9 cellular contexts compared by ENCODE assay signal in genomic region chr15:78195735-78196201, GRCh38. TPM values are rescaled to one million over a fixed set of nuclear protein-coding genes. Genes with fewer than 3 reads are reported as not detected.
DNase-seq lines count a peak whose midpoint lies in the region; ATAC-seq and TF ChIP-seq lines count a peak whose summit lies in the region.
"Had no signal": no experiment of that assay in that cellular context is flagged by ENCODE, and none has a peak within 500 bp of the region (broad histone marks: within the 10 kb centered on the region; RNA-seq: fewer than 3 reads in every experiment).

No MANE protein-coding gene starts in this region.

- ATAC-seq in activated CD8-positive, alpha-beta T cell treated with anti-CD3 and anti-CD28 coated beads for 36 hours, result peak; percentile 94
- ATAC-seq in GM19328 (IDR thresholded peaks at IDR 0.05; ENCODE audit: unreplicated experiment) (no peak), GM19463 (IDR thresholded peaks at IDR 0.05; ENCODE audit: unreplicated experiment) (no peak)

- H3K4me3 Mint-ChIP-seq in activated CD8-positive, alpha-beta T cell treated with anti-CD3 and anti-CD28 coated beads for 36 hours, result no peak overlapping the region

- H3K4me1 Mint-ChIP-seq in activated CD8-positive, alpha-beta T cell treated with anti-CD3 and anti-CD28 coated beads for 36 hours (ENCODE audit: low read depth), result no peaks in the 10 kb centered on the region

- no peaks in the 10 kb centered on the region for H3K9me3 Mint-ChIP-seq in activated CD8-positive, alpha-beta T cell treated with anti-CD3 and anti-CD28 coated beads for 36 hours

- no peaks in the 10 kb centered on the region for H3K9me3 ChIP-seq in neutrophil

- H3K27ac ChIP-seq in neutrophil, result no peak overlapping the region

- H3K27me3 Mint-ChIP-seq in activated CD8-positive, alpha-beta T cell treated with anti-CD3 and anti-CD28 coated beads for 36 hours, result no peaks in the 10 kb centered on the region

- no peak for TF ChIP-seq POLR2A in NB4 (IDR thresholded peaks at IDR 0.05; ENCODE audit: extremely low read depth, insufficient read length)

- intact Hi-C loops in activated CD8-positive, alpha-beta T cell treated with anti-CD3 and anti-CD28 coated beads for 36 hours (cut with micrococcal nuclease), result loop anchor here (1.0 kb wide), 1 partner anchor 82 kb away; no protein-coding TSS in a partner anchor

- no peak overlapping the region for H3K27ac Mint-ChIP-seq in activated CD8-positive, alpha-beta T cell treated with anti-CD3 and anti-CD28 coated beads for 36 hours

- peak; percentile 81 for TF ChIP-seq CTCF in NB4 (IDR thresholded peaks at IDR 0.05; ENCODE audit: low read depth, low read length)
- peak; percentile 89 for TF ChIP-seq CTCF in activated CD8-positive, alpha-beta T cell treated with anti-CD3 and anti-CD28 coated beads for 36 hours (IDR thresholded peaks at IDR 0.05)
- TF ChIP-seq CTCF in epithelial cell of proximal tubule (conservative IDR thresholded peaks at IDR 0.05; ENCODE audit: low read depth, low read length), result peak; percentile 79
- TF ChIP-seq CTCF in neutrophil (IDR thresholded peaks at IDR 0.05), result peak; percentile 68

- DNase-seq in NCI-H2107 treated with DMSO at 0.1 percent for 48 hours (lab: John Stamatoyannopoulos, UW; ENCODE audit: unreplicated experiment) (peak; percentile 2), NCI-H2107 (lab: John Stamatoyannopoulos, UW) (no peak), NB4 (ENCODE audit: low read depth) (peak; percentile 54), epithelial cell of proximal tubule (ENCODE audit: low read depth) (no peak)
- peak; percentile 52 for DNase-seq in activated CD8-positive, alpha-beta T cell treated with anti-CD3 and anti-CD28 coated beads for 36 hours

- CTCF ChIA-PET in activated CD8-positive, alpha-beta T cell treated with anti-CD3 and anti-CD28 coated beads for 36 hours (lab: Charles Lee), result interaction anchor here (0.6 to 6.6 kb wide), 45 partner anchors 9 to 237 kb away, joined by 3 to 102 read pairs (median 6); partner anchors contain the start of genes CIB2 and IDH3A

- H3K27me3 ChIP-seq in neutrophil, result no peaks in the 10 kb centered on the region

- no peaks in the 10 kb centered on the region for H3K36me3 ChIP-seq in neutrophil

- no peaks in the 10 kb centered on the region for H3K4me1 ChIP-seq in neutrophil (ENCODE audit: control insufficient read depth in 1 of 2, insufficient read depth in 1 of 2, low read depth in 1 of 2, low read length in 1 of 2)

- H3K4me3 ChIP-seq in NB4 (ENCODE audit: low read depth, low read length) (no peak overlapping the region), epithelial cell of proximal tubule (ENCODE audit: low read depth, low read length) (no peak overlapping the region), neutrophil (ENCODE audit: low read depth in 1 of 2, low read length in 1 of 2) (no peak overlapping the region)

- no peaks in the 10 kb centered on the region for H3K36me3 Mint-ChIP-seq in activated CD8-positive, alpha-beta T cell treated with anti-CD3 and anti-CD28 coated beads for 36 hours (ENCODE audit: low read depth)

- POLR2A ChIA-PET in activated CD8-positive, alpha-beta T cell treated with anti-CD3 and anti-CD28 coated beads for 36 hours (lab: Charles Lee), result interaction anchor here (0.7 to 1.4 kb wide), 4 partner anchors 32 to 93 kb away, joined by 3 to 4 read pairs (median 3); no protein-coding TSS in a partner anchor

RNA-seq across cellular contexts. Expression of gene ACSBG1, which starts 38.6 kb away (rescaled TPM):
- under 1 TPM in 1 of 2 experiments, not detected in 1; 0.18 TPM for total RNA-seq in activated CD8-positive, alpha-beta T cell treated with anti-CD3 and anti-CD28 coated beads for 36 hours
- 0.07 and 0.35 TPM in 2 replicates for total RNA-seq in epithelial cell of proximal tubule
- total RNA-seq: subcutaneous adipose tissue had no signal

RNA-seq across cellular contexts. Expression of gene IDH3A, which starts 46.6 kb away (rescaled TPM):
- total RNA-seq in activated CD8-positive, alpha-beta T cell treated with anti-CD3 and anti-CD28 coated beads for 36 hours, result 100 to 1,000 TPM; 106 to 110 TPM
- total RNA-seq in epithelial cell of proximal tubule, result 40.8 and 57.5 TPM in 2 replicates

Comparison
In these comparisons a context has a peak if more than half of its experiments do, and no peak if none do; other contexts are left out.
1. DNase-seq: peak in NCI-H2107 treated with DMSO at 0.1 percent for 48 hours (single experiment), NB4 (single experiment) and activated CD8-positive, alpha-beta T cell treated with anti-CD3 and anti-CD28 coated beads for 36 hours (single experiment); none in NCI-H2107 (single experiment) and epithelial cell of proximal tubule (single experiment).
2. Peak in every context shown above with its lines, with median percentiles within 50 percentile points of each other: CTCF ChIP-seq.